In genomic region chr20:34703061-34703572, GRCh38 we compare ENCODE assay signal across 8 cellular contexts. TPM values are rescaled to one million over a fixed set of nuclear protein-coding genes. Genes with fewer than 3 reads are reported as not detected.
DNase-seq lines count a peak whose midpoint lies in the region; ATAC-seq and TF ChIP-seq lines count a peak whose summit lies in the region.

No MANE protein-coding gene starts in this region.

- no peak for DNase-seq in AG04450 (ENCODE audit: low read depth, low spot score)
- DNase-seq in Jurkat, Clone E6-1 (ENCODE audit: low read depth, low spot score), result no peak
- DNase-seq in naive thymus-derived CD8-positive, alpha-beta T cell, result no peak
- DNase-seq in hepatic stellate cell (ENCODE audit: low spot score), result no peak
- DNase-seq in body of pancreas, result no peak

- H3K4me1 Mint-ChIP-seq in naive thymus-derived CD8-positive, alpha-beta T cell, result peaks cover 11 to 28% (median 17%) of the 10 kb centered on the region in 4 donors

- POLR2A ChIA-PET in AG04450 (lab: Yijun Ruan, JAX), result interaction anchor here (0.7 to 1.9 kb wide), 3 partner anchors 11 to 144 kb away, joined by 3 to 7 read pairs (median 5); partner anchors contain the start of gene MAP1LC3A
- POLR2A ChIA-PET in naive thymus-derived CD8-positive, alpha-beta T cell (lab: Charles Lee), result interaction anchor here (1.0 to 1.7 kb wide), 2 partner anchors 26 to 339 kb away, joined by 4 to 17 read pairs; partner anchors contain the start of gene PIGU

- H3K27ac ChIP-seq in AG04450 (ENCODE audit: low read depth, low read length), result no peak overlapping the region
- H3K27ac ChIP-seq in cingulate gyrus (ENCODE audit: low read depth, low read length), result peak overlapping the region; percentile 99
- H3K27ac ChIP-seq in body of pancreas, result peak overlapping the region in 2 of 4 donors; percentile 97 to 99

- H3K27me3 Mint-ChIP-seq in naive thymus-derived CD8-positive, alpha-beta T cell, result peaks cover 0 to 10% (median 5%) of the 10 kb centered on the region in 5 donors

- intact Hi-C loops in body of pancreas (cut with DNase I), result no loop called here

- WGBS in body of pancreas, 2 donors, result 14 to 18% methylated on average over 5 of the region's 5 CpGs

- TF ChIP-seq POLR2A in body of pancreas (IDR thresholded peaks at IDR 0.05), result no peak

- peaks cover 25% of the 10 kb centered on the region for H3K4me1 ChIP-seq in body of pancreas

- H3K27ac Mint-ChIP-seq in naive thymus-derived CD8-positive, alpha-beta T cell, result peak overlapping the region; percentile 70 to 100 (median 92)

- H3K36me3 Mint-ChIP-seq in naive thymus-derived CD8-positive, alpha-beta T cell, result no peaks in the 10 kb centered on the region

- H3K9me3 ChIP-seq in AG04450 (ENCODE audit: control insufficient read depth, insufficient read depth, low read length) (no peaks in the 10 kb centered on the region), body of pancreas (no peaks in the 10 kb centered on the region)

- H3K4me3 ChIP-seq in AG04450 (ENCODE audit: low read depth, low read length) (peak overlapping the region; percentile 86), body of pancreas (peak overlapping the region in 1 of 2 donors; percentile 59)
- peak overlapping the region; percentile 85 for H3K4me3 ChIP-seq in Jurkat, Clone E6-1 (ENCODE audit: low read length)

- H3K4me3 Mint-ChIP-seq in naive thymus-derived CD8-positive, alpha-beta T cell, result peak overlapping the region; percentile 86 to 98 (median 94)

- no peaks in the 10 kb centered on the region for H3K9me3 Mint-ChIP-seq in naive thymus-derived CD8-positive, alpha-beta T cell

- TF ChIP-seq CTCF in AG04450 (IDR thresholded peaks at IDR 0.05; ENCODE audit: low read depth, low read length), result no peak
- no peak for TF ChIP-seq CTCF in body of pancreas (IDR thresholded peaks at IDR 0.05)

- H3K36me3 ChIP-seq in body of pancreas (replicated peaks in 1 of 2; ENCODE audit: insufficient read depth in 1 of 2, low read depth in 2 of 2), result no peaks in the 10 kb centered on the region

- ATAC-seq in naive thymus-derived CD8-positive, alpha-beta T cell, result no peak
- ATAC-seq in HG03520 (IDR thresholded peaks at IDR 0.05; ENCODE audit: unreplicated experiment) (no peak), GM18502 (IDR thresholded peaks at IDR 0.05; ENCODE audit: poor library complexity, unreplicated experiment) (no peak), body of pancreas (no peak)

- CTCF ChIA-PET in AG04450 (lab: Charles Lee), result interaction anchor here (4.1 kb wide), 1 partner anchor 124 kb away, joined by 10 read pairs; no protein-coding TSS in a partner anchor

- H3K27me3 ChIP-seq in AG04450 (ENCODE audit: control insufficient read depth, insufficient read depth, low read length) (peaks cover 2% of the 10 kb centered on the region), body of pancreas (no peaks in the 10 kb centered on the region)

RNA-seq across cellular contexts. Expression of gene TP53INP2, which starts 1.0 kb away (rescaled TPM):
- 5.9 and 8.6 TPM in 2 replicates for polyA plus RNA-seq in AG04450 (2011; rRNA removed)
- polyA minus RNA-seq in AG04450 (2011; rRNA and poly(A)+ RNA removed), result 8.9 and 10.2 TPM in 2 replicates
- 6.5 TPM for polyA plus RNA-seq in Jurkat, Clone E6-1 (2012; ENCODE audit: insufficient read depth, insufficient read length)
- total RNA-seq in naive thymus-derived CD8-positive, alpha-beta T cell, result 1 to 10 TPM; 1.7 to 1.8 TPM
- under 1 TPM; 0.08 to 0.64 (median 0.53) TPM for polyA plus RNA-seq in naive thymus-derived CD8-positive, alpha-beta T cell
- 10 to 100 TPM in 1 of 2 donors, 1 to 10 TPM in 1; 3.4 to 12.2 TPM for total RNA-seq in body of pancreas

RNA-seq across cellular contexts. Expression of gene PIGU, which starts 26.2 kb away (rescaled TPM):
- polyA plus RNA-seq in AG04450 (2011; rRNA removed), result 42.2 and 54.8 TPM in 2 replicates
- 32.6 and 34.4 TPM in 2 replicates for polyA minus RNA-seq in AG04450 (2011; rRNA and poly(A)+ RNA removed)
- polyA plus RNA-seq in Jurkat, Clone E6-1 (2012; ENCODE audit: insufficient read depth, insufficient read length), result 45.2 TPM
- 10 to 100 TPM; 11.4 to 14.0 TPM for total RNA-seq in naive thymus-derived CD8-positive, alpha-beta T cell
- polyA plus RNA-seq in naive thymus-derived CD8-positive, alpha-beta T cell, result 10 to 100 TPM; 18.3 to 25.4 (median 23.2) TPM
- total RNA-seq in body of pancreas, result 10 to 100 TPM in 1 of 2 donors, 1 to 10 TPM in 1; 4.4 to 14.8 TPM
